In the genomic region with DNA sequence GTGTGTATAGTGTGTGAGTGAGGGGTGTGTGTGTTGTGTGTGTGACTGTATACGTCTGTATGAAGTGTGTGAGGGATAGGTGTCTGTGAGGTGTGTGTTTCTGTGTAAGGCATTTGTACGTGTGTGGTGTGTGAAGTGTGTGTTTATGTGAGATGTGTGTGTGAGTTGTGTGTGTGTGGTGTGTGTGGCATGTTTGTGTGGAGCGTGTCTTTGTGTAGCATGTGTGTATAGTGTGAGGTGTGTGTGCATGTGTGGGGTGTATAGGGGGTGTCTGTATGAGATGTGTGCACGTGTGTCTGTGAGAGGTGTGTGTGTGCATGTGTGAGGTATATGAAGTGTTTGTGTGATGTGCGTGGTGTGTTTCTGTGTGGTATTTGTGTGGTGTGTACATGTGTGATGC, we compare ENCODE assay signal across 16 cellular contexts. TPM values are rescaled to one million over a fixed set of nuclear protein-coding genes. Genes with fewer than 3 reads are reported as not detected.
DNase-seq lines count a peak whose midpoint lies in the region; ATAC-seq, FAIRE-seq and TF ChIP-seq lines count a peak whose summit lies in the region.
"Had no signal": no experiment of that assay in that cellular context is flagged by ENCODE, and none has a peak within 500 bp of the region (broad histone marks: within the 10 kb centered on the region; RNA-seq: fewer than 3 reads in every experiment).

No MANE protein-coding gene starts in this region.

- TF ChIP-seq POLR2A in GM12878 (IDR thresholded peaks at IDR 0.05; ENCODE audit: low read depth, low read length) = no peak

- POLR2A ChIA-PET in HEK293 (lab: Yijun Ruan, JAX) = no interaction called here
- POLR2A ChIA-PET in GM12878 (lab: Charles Lee) = no interaction called here

- no peaks in the 10 kb centered on the region for H3K79me1 ChIP-seq in neuronal stem cell (ENCODE audit: low read depth, low read length)

- no peak overlapping the region for H3K27ac ChIP-seq in HEK293 (ENCODE audit: extremely low read depth, low read depth, low read length)
- H3K27ac ChIP-seq in GM12878 (ENCODE audit: control insufficient read depth, insufficient read depth) = no peak overlapping the region
- H3K27ac ChIP-seq in neuronal stem cell (replicated peaks; ENCODE audit: low read length) = no peak overlapping the region

- no peaks in the 10 kb centered on the region for H4K20me1 ChIP-seq in GM12878 (ENCODE audit: control insufficient read depth, insufficient read depth)

- FAIRE-seq in GM12878 (lab: Jason Lieb, UNC) = no peak

- H3K14ac ChIP-seq in neuronal stem cell (ENCODE audit: low read length) = peak overlapping the region; percentile 0

- H3K79me2 ChIP-seq in GM12878 (ENCODE audit: control insufficient read depth, insufficient read depth, low read length) = no peaks in the 10 kb centered on the region

- H3K23ac ChIP-seq in neuronal stem cell (ENCODE audit: low read depth, low read length, poor library complexity) = no peak overlapping the region

- no peaks in the 10 kb centered on the region for H3K36me3 ChIP-seq in HEK293 (ENCODE audit: control insufficient read depth in 2 of 2, insufficient read depth in 1 of 2, low read length in 2 of 2)
- H3K36me3 ChIP-seq in GM12878 (ENCODE audit: control insufficient read depth in 2 of 2, insufficient read depth in 2 of 2, low read length in 1 of 2) = no peaks in the 10 kb centered on the region
- H3K36me3 ChIP-seq in neuronal stem cell (replicated peaks in 1 of 2; ENCODE audit: control insufficient read depth in 2 of 2, insufficient read depth in 2 of 2, low read length in 2 of 2) = no peaks in the 10 kb centered on the region

- in situ Hi-C loops in GM12878 (cut with MboI) = no loop called here

- CTCF ChIA-PET in HEK293 (lab: Yijun Ruan, JAX) (no interaction called here), GM12878 (lab: Yijun Ruan, JAX) (no interaction called here)

- no peak overlapping the region for H3K9ac ChIP-seq in GM12878 (ENCODE audit: control insufficient read depth, insufficient read depth, low read length)
- no peak overlapping the region for H3K9ac ChIP-seq in neuronal stem cell (ENCODE audit: low read depth, low read length, poor library complexity)

- no peak overlapping the region for H2BK12ac ChIP-seq in neuronal stem cell (ENCODE audit: low read length)

- no peak for TF ChIP-seq EP300 in GM12878 (IDR thresholded peaks at IDR 0.05; ENCODE audit: borderline replicate concordance in 1 of 2, control insufficient read depth in 1 of 2, low read depth in 2 of 2, low read length in 2 of 2)

- no peak overlapping the region for H2AK5ac ChIP-seq in neuronal stem cell (ENCODE audit: low read depth, low read length)

- no peak overlapping the region for H2BK5ac ChIP-seq in neuronal stem cell (ENCODE audit: low read length)

- no peaks in the 10 kb centered on the region for H3K9me3 ChIP-seq in HEK293 (ENCODE audit: control insufficient read depth, insufficient read depth, low read depth, low read length)
- H3K9me3 ChIP-seq in GM12878 (replicated peaks; ENCODE audit: control insufficient read depth, insufficient read depth, low read length) = no peaks in the 10 kb centered on the region
- peaks cover 0 to 5% of the 10 kb centered on the region in 2 donors for H3K9me3 ChIP-seq in neuronal stem cell (replicated peaks in 1 of 2; ENCODE audit: control insufficient read depth in 2 of 2, insufficient read depth in 1 of 2, low read depth in 1 of 2, low read length in 2 of 2)

- no peak overlapping the region for H3K18ac ChIP-seq in neuronal stem cell (ENCODE audit: low read length)

- BruUV-seq in GM12878 (replicated peaks; lab: Mats Ljungman, UMichigan) = no TSS peak

- TF ChIP-seq CTCF in HEK293 (tag by site-specific recombination; IDR thresholded peaks at IDR 0.05) (no peak), GM12878 (IDR thresholded peaks at IDR 0.05 in 2 of 3, conservative IDR thresholded peaks at IDR 0.05 in 1 of 3; ENCODE audit: control insufficient read depth in 2 of 3, extremely low read depth in 1 of 3, insufficient read depth in 1 of 3, low read depth in 3 of 3, low read length in 3 of 3) (no peak)

- intact Hi-C loops in GM12878 (cut with micrococcal nuclease; ENCODE audit: unreplicated experiment) = no loop called here

- H3K27me3 ChIP-seq in GM12878 (replicated peaks in 1 of 2; ENCODE audit: control insufficient read depth in 2 of 2, insufficient read depth in 2 of 2, low read length in 1 of 2) = no peaks in the 10 kb centered on the region
- no peaks in the 10 kb centered on the region for H3K27me3 ChIP-seq in neuronal stem cell (ENCODE audit: control insufficient read depth in 3 of 3, insufficient read depth in 3 of 3, low read depth in 1 of 3, low read length in 3 of 3)

- DNase-seq in GM12878 (ENCODE audit: low read depth, low spot score) (no peak), neuronal stem cell (ENCODE audit: low spot score) (no peak), NCI-H1092 treated with DMSO at 0.1 percent for 48 hours (lab: John Stamatoyannopoulos, UW) (no peak)
- DNase-seq in activated CD4-positive, alpha-beta T cell treated with anti-CD3 and anti-CD28 coated beads, Interleukin-2, amount 50 U/mL, for 48 hours = no peak
- DNase-seq: C1 segment of cervical spinal cord; Calu3; CD4-positive, alpha-beta memory T cell; COR-L47; DMS79 treated with DMSO at 0.1 percent for 48 hours; GF-D8; GOT3; H7; HCEC 1CT had no signal

- 77% methylated on average over 5 of the region's 5 CpGs for WGBS in GM12878 (ENCODE audit: insufficient coverage, insufficient replicate concordance, low lambda C conversion rate, missing lambda C conversion rate)
- WGBS in neuronal stem cell (ENCODE audit: extremely low coverage in 2 of 2, insufficient read length in 2 of 2, insufficient replicate concordance in 1 of 2), 2 donors = 100% methylated on average over 2 to 4 of the region's 5 CpGs

- H4K91ac ChIP-seq in neuronal stem cell (ENCODE audit: low read depth, low read length, poor library complexity) = no peak overlapping the region

- no peak overlapping the region for H3K4ac ChIP-seq in neuronal stem cell (ENCODE audit: low read length)

- no peak overlapping the region for H4K8ac ChIP-seq in neuronal stem cell (ENCODE audit: low read depth, low read length)

- RAD21 ChIA-PET in GM12878 (lab: Charles Lee; ENCODE audit: unreplicated experiment) = no interaction called here

- H3K4me1 ChIP-seq in HEK293 (ENCODE audit: control insufficient read depth, insufficient read depth, low read length) = no peaks in the 10 kb centered on the region
- peaks cover 36% of the 10 kb centered on the region for H3K4me1 ChIP-seq in GM12878 (ENCODE audit: control insufficient read depth, insufficient read depth, low read length)
- peaks cover 2 to 4% of the 10 kb centered on the region in 2 donors for H3K4me1 ChIP-seq in neuronal stem cell (ENCODE audit: control insufficient read depth in 2 of 2, insufficient read depth in 1 of 2, low read depth in 1 of 2, low read length in 2 of 2)

- no peak overlapping the region for H2AFZ ChIP-seq in GM12878 (ENCODE audit: control insufficient read depth, low read depth, low read length)
- no peak overlapping the region for H2AFZ ChIP-seq in neuronal stem cell (ENCODE audit: low read length)

- ATAC-seq in GM12878 (no peak), GM18873 (IDR thresholded peaks at IDR 0.05; ENCODE audit: low FRiP score, unreplicated experiment) (no peak)

- no peak for TF ChIP-seq RAD21 in GM12878 (IDR thresholded peaks at IDR 0.05; ENCODE audit: insufficient read depth, low read depth, low read length)

- no peak overlapping the region for H2BK15ac ChIP-seq in neuronal stem cell (ENCODE audit: low read length)

- H3K4me2 ChIP-seq in GM12878 (ENCODE audit: control insufficient read depth, insufficient read depth) = no peak overlapping the region
- H3K4me2 ChIP-seq in neuronal stem cell (ENCODE audit: insufficient read depth, low read length, poor library complexity, severe bottlenecking) = no peak overlapping the region

- SMC1A ChIA-PET in GM12878 (lab: Charles Lee; ENCODE audit: uncharacterized antibody, unreplicated experiment) = no interaction called here

- no peak overlapping the region for H3K4me3 ChIP-seq in HEK293 (ENCODE audit: low read depth, low read length)
- no peak overlapping the region for H3K4me3 ChIP-seq in GM12878
- H3K4me3 ChIP-seq in neuronal stem cell (ENCODE audit: low read length in 2 of 2) = peak overlapping the region in 1 of 2 donors; percentile 47

- no peak overlapping the region for H2BK120ac ChIP-seq in neuronal stem cell (ENCODE audit: low read depth, low read length)

TF ChIP-seq in HEK293, 187 proteins besides CTCF, POLR2A, EP300 and RAD21 (continues in another document):
- TF ChIP-seq ZNF274 (IDR thresholded peaks at IDR 0.05; ENCODE audit: low read length) = no peak
- no peak for TF ChIP-seq ZNF274 (tag by site-specific recombination; IDR thresholded peaks at IDR 0.05; ENCODE audit: borderline replicate concordance)

TF ChIP-seq in GM12878, 131 proteins besides CTCF, POLR2A, EP300 and RAD21 (continues in another document):
- TF ChIP-seq ZNF274 (IDR thresholded peaks at IDR 0.05; ENCODE audit: insufficient read depth, insufficient read length) (no peak), HDGF (IDR thresholded peaks at IDR 0.05) (0 out of 2 replicates have a peak, but pooled peaks have one; percentile 22)

RNA-seq across cellular contexts. Expression of gene TNFRSF19, which starts 13.2 kb away (rescaled TPM):
- total RNA-seq in GM12878 (2013; cell fraction: nucleolus; rRNA removed) = 34.1 and 37.8 TPM in 2 replicates
- total RNA-seq in GM12878 (2014; rRNA removed) = 29.8 and 35.1 TPM in 2 replicates
- total RNA-seq in GM12878 (2014; rRNA removed; fragmentation: Illumina TruSeq; extraction: Trizol) = 34.3 and 34.4 TPM in 2 replicates
- total RNA-seq in GM12878 (2021) = 40.5 and 41.4 TPM in 2 replicates
- 26.7 TPM for polyA plus RNA-seq in GM12878 (2011; ENCODE audit: low read depth)
- 26.3 and 37.7 TPM in 2 replicates for polyA plus RNA-seq in GM12878 (2011; rRNA removed)
- 17.5 and 18.5 TPM in 2 replicates for polyA plus RNA-seq in GM12878 (2011; cell fraction: cytosol; rRNA removed)
- polyA plus RNA-seq in GM12878 (2011; cell fraction: nucleus; rRNA removed) = 24.6 and 30.7 TPM in 2 replicates
- 30.9 and 49.8 TPM in 2 replicates for polyA plus RNA-seq in GM12878 (2012)
- polyA plus RNA-seq in GM12878 (2014; fragmentation: Illumina TruSeq; extraction: Trizol) = 43.3 and 52.1 TPM in 2 replicates
- polyA plus RNA-seq in GM12878 (2014; fragmentation: Nextera tagmentation; extraction: Ambion mirVana) = 10 to 100 TPM; 16.4 to 17.4 TPM
- 32.5 and 36.4 TPM in 2 replicates for polyA plus RNA-seq in GM12878 (2014; rRNA removed)
- 10 to 100 TPM; 44.1 to 46.2 TPM for polyA plus RNA-seq in GM12878 (2016; fragmentation: Nextera tagmentation; extraction: Ambion mirVana)
- 25.6 and 35.8 TPM in 2 replicates for polyA minus RNA-seq in GM12878 (2011; rRNA and poly(A)+ RNA removed)
- 8.7 and 9.7 TPM in 2 replicates for polyA minus RNA-seq in GM12878 (2011; cell fraction: cytosol; rRNA and poly(A)+ RNA removed)
- polyA minus RNA-seq in GM12878 (2011; cell fraction: nucleus; rRNA and poly(A)+ RNA removed) = 14.4 and 16.5 TPM in 2 replicates
- polyA plus RNA-seq in neuronal stem cell (2013, experiment 1 of 2) = 0.92 TPM
- polyA plus RNA-seq in neuronal stem cell (2013, experiment 2 of 2) = 0.84 TPM
- total RNA-seq: CD4-positive, alpha-beta memory T cell; G401 had no signal
